ENCODE assay signal across 25 cellular contexts in the genomic region with DNA sequence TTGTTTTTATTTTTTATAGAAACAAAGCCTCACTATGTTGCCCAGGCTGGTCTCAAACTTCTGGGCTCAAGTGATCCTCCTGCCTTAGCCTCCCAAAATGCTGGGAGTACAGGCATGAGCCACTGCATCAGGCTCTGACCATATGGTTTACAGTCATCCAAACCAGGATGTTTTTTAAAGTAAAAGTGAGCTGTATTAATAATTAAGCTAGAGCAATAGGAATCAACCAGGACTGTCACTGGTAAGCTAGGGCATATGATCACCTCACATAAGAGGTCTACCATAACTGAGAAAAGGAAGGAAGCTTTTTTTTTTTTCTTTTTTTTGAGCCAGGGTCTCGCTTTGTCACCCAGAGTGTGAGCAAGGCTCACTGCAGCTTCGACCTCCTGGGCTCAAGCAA.
"Had no signal": no experiment of that assay in that cellular context is flagged by ENCODE, and none has a peak within 500 bp of the region (broad histone marks: within the 10 kb centered on the region; RNA-seq: fewer than 3 reads in every experiment).

No MANE protein-coding gene starts in this region.

- H3K27ac Mint-ChIP-seq: immature natural killer cell, memory B cell had no signal

- H3K9me3 Mint-ChIP-seq: immature natural killer cell, memory B cell had no signal

- FAIRE-seq: colon, endothelial cell of umbilical vein, frontal cortex had no signal

- H3K27me3 Mint-ChIP-seq: memory B cell had no signal

- DNase-seq: dermis blood vessel endothelial cell; dorsolateral prefrontal cortex; effector CD4-positive, alpha-beta T cell; effector memory CD4-positive, alpha-beta T cell; foreskin keratinocyte; heart left ventricle; hypothalamus; immature natural killer cell; islet precursor cell; kidney; kidney glomerular epithelial cell; left cardiac atrium; left lung; left ventricle myocardium superior; lower lobe of right lung; mesendoderm; midbrain had no signal

- H3K4me3 Mint-ChIP-seq: immature natural killer cell, memory B cell had no signal

- H3K4me1 Mint-ChIP-seq: immature natural killer cell, memory B cell had no signal

- H2AFZ ChIP-seq: hepatocyte had no signal

- H3K27ac ChIP-seq: coronary artery, dorsolateral prefrontal cortex, esophagus muscularis mucosa, foreskin keratinocyte, gastroesophageal sphincter, heart left ventricle, hepatocyte, left lung, lower lobe of right lung had no signal

- H3K36me3 Mint-ChIP-seq: immature natural killer cell, memory B cell had no signal

- H3K4me3 ChIP-seq: coronary artery, dorsolateral prefrontal cortex, esophagus muscularis mucosa, gastroesophageal sphincter, heart left ventricle, hepatocyte, left lung, lower lobe of right lung had no signal

- H3K36me3 ChIP-seq: esophagus muscularis mucosa, gastroesophageal sphincter, heart left ventricle, left lung, lower lobe of right lung had no signal

- H3K4me2 ChIP-seq: hepatocyte had no signal

- ATAC-seq: foreskin keratinocyte, gastroesophageal sphincter, heart left ventricle, left cardiac atrium, left lung, left ventricle myocardium superior, lower lobe of right lung had no signal

- H3K4me1 ChIP-seq: esophagus muscularis mucosa, gastroesophageal sphincter, heart left ventricle, left lung, lower lobe of right lung had no signal

- H3K27me3 ChIP-seq: dorsolateral prefrontal cortex, esophagus muscularis mucosa, foreskin keratinocyte, gastroesophageal sphincter, heart left ventricle, hepatocyte, left lung had no signal

- H3K79me2 ChIP-seq: hepatocyte had no signal

- H3K9me3 ChIP-seq: esophagus muscularis mucosa, gastroesophageal sphincter, heart left ventricle, left lung, lower lobe of right lung had no signal
